2 cellular contexts compared by ENCODE assay signal in the genomic region with DNA sequence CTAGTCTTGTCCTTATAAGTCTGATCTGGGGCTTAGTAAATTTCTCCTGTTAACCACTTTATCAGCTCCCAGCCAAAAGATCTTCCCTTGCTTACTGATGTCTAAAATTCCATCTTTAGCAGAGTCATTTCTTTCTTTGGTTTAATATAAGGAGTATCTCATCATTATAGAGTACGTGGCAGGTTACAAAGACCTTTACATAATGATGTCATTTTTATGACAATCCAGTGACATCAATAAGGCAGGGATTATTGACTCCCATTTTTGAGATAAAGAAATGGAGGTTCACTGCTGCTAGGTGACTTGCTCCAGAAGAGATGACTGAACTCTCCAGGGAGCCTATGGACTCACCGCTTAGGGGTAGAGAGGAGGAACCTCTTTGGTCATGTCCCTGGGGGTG.
TF ChIP-seq lines count a peak whose summit lies in the region.

No MANE protein-coding gene starts in this region.

TF ChIP-seq in HEK293, 187 proteins besides CTCF, POLR2A, EP300 and RAD21 (continued from another document):
- peak; percentile 46 for TF ChIP-seq ZNF629 (tag by site-specific recombination; IDR thresholded peaks at IDR 0.05)
- TF ChIP-seq, protein P1, sequence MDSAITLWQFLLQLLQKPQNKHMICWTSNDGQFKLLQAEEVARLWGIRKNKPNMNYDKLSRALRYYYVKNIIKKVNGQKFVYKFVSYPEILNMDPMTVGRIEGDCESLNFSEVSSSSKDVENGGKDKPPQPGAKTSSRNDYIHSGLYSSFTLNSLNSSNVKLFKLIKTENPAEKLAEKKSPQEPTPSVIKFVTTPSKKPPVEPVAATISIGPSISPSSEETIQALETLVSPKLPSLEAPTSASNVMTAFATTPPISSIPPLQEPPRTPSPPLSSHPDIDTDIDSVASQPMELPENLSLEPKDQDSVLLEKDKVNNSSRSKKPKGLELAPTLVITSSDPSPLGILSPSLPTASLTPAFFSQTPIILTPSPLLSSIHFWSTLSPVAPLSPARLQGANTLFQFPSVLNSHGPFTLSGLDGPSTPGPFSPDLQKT (IDR thresholded peaks at IDR 0.05; ENCODE audit: borderline replicate concordance, low read depth, low read length), result no peak

TF ChIP-seq in SK-N-SH, 30 proteins besides CTCF, POLR2A, EP300 and RAD21 (continued from another document):
- TF ChIP-seq, protein P2, sequence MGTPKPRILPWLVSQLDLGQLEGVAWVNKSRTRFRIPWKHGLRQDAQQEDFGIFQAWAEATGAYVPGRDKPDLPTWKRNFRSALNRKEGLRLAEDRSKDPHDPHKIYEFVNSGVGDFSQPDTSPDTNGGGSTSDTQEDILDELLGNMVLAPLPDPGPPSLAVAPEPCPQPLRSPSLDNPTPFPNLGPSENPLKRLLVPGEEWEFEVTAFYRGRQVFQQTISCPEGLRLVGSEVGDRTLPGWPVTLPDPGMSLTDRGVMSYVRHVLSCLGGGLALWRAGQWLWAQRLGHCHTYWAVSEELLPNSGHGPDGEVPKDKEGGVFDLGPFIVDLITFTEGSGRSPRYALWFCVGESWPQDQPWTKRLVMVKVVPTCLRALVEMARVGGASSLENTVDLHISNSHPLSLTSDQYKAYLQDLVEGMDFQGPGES (IDR thresholded peaks at IDR 0.05; ENCODE audit: low read depth, low read length), result no peak
- no peak for TF ChIP-seq SMC3 (IDR thresholded peaks at IDR 0.05; ENCODE audit: low read depth, low read length)
- TF ChIP-seq, protein P3, sequence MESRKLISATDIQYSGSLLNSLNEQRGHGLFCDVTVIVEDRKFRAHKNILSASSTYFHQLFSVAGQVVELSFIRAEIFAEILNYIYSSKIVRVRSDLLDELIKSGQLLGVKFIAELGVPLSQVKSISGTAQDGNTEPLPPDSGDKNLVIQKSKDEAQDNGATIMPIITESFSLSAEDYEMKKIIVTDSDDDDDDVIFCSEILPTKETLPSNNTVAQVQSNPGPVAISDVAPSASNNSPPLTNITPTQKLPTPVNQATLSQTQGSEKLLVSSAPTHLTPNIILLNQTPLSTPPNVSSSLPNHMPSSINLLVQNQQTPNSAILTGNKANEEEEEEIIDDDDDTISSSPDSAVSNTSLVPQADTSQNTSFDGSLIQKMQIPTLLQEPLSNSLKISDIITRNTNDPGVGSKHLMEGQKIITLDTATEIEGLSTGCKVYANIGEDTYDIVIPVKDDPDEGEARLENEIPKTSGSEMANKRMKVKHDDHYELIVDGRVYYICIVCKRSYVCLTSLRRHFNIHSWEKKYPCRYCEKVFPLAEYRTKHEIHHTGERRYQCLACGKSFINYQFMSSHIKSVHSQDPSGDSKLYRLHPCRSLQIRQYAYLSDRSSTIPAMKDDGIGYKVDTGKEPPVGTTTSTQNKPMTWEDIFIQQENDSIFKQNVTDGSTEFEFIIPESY (IDR thresholded peaks at IDR 0.05; ENCODE audit: borderline replicate concordance, low read depth), result no peak
- TF ChIP-seq, protein P4, sequence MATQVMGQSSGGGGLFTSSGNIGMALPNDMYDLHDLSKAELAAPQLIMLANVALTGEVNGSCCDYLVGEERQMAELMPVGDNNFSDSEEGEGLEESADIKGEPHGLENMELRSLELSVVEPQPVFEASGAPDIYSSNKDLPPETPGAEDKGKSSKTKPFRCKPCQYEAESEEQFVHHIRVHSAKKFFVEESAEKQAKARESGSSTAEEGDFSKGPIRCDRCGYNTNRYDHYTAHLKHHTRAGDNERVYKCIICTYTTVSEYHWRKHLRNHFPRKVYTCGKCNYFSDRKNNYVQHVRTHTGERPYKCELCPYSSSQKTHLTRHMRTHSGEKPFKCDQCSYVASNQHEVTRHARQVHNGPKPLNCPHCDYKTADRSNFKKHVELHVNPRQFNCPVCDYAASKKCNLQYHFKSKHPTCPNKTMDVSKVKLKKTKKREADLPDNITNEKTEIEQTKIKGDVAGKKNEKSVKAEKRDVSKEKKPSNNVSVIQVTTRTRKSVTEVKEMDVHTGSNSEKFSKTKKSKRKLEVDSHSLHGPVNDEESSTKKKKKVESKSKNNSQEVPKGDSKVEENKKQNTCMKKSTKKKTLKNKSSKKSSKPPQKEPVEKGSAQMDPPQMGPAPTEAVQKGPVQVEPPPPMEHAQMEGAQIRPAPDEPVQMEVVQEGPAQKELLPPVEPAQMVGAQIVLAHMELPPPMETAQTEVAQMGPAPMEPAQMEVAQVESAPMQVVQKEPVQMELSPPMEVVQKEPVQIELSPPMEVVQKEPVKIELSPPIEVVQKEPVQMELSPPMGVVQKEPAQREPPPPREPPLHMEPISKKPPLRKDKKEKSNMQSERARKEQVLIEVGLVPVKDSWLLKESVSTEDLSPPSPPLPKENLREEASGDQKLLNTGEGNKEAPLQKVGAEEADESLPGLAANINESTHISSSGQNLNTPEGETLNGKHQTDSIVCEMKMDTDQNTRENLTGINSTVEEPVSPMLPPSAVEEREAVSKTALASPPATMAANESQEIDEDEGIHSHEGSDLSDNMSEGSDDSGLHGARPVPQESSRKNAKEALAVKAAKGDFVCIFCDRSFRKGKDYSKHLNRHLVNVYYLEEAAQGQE (IDR thresholded peaks at IDR 0.05; ENCODE audit: low read depth, low read length), result no peak
- TF ChIP-seq, protein P5, sequence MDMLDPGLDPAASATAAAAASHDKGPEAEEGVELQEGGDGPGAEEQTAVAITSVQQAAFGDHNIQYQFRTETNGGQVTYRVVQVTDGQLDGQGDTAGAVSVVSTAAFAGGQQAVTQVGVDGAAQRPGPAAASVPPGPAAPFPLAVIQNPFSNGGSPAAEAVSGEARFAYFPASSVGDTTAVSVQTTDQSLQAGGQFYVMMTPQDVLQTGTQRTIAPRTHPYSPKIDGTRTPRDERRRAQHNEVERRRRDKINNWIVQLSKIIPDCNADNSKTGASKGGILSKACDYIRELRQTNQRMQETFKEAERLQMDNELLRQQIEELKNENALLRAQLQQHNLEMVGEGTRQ (IDR thresholded peaks at IDR 0.05; ENCODE audit: borderline replicate concordance, low read depth, low read length), result no peak
- no peak for TF ChIP-seq NFIC (IDR thresholded peaks at IDR 0.05; ENCODE audit: borderline replicate concordance)
- TF ChIP-seq EZH2phosphoT487 (IDR thresholded peaks at IDR 0.05; ENCODE audit: borderline replicate concordance, low read depth), result no peak
- no peak for TF ChIP-seq TEAD4 (IDR thresholded peaks at IDR 0.05; ENCODE audit: borderline replicate concordance, insufficient read depth)
- TF ChIP-seq FOXM1 (IDR thresholded peaks at IDR 0.05; ENCODE audit: low read depth), result no peak
- no peak for TF ChIP-seq GABPA (IDR thresholded peaks at IDR 0.05; ENCODE audit: low read depth)
- TF ChIP-seq MXI1 (IDR thresholded peaks at IDR 0.05; ENCODE audit: low read depth, low read length), result no peak
TF ChIP-seq in SK-N-SH: peak in this region for 0.
